In genomic region chr17:4327638-4328037, GRCh38 we compare ENCODE assay signal across 13 cellular contexts. TPM values are rescaled to one million over a fixed set of nuclear protein-coding genes. Genes with fewer than 3 reads are reported as not detected.
DNase-seq lines count a peak whose midpoint lies in the region; ATAC-seq, FAIRE-seq and TF ChIP-seq lines count a peak whose summit lies in the region.
"Had no signal": no experiment of that assay in that cellular context is flagged by ENCODE, and none has a peak within 500 bp of the region (broad histone marks: within the 10 kb centered on the region; RNA-seq: fewer than 3 reads in every experiment).

No MANE protein-coding gene starts in this region.

- no peak overlapping the region for H3K9ac ChIP-seq in BLaER1
- H3K9ac ChIP-seq in endothelial cell of umbilical vein (replicated peaks; ENCODE audit: extremely low read depth, insufficient read depth, low read length): no peak overlapping the region

- H3K4me1 ChIP-seq in BLaER1 (peaks cover 14% of the 10 kb centered on the region), endothelial cell of umbilical vein (ENCODE audit: control insufficient read depth, extremely low read depth, insufficient read depth, low read length) (peaks cover 8% of the 10 kb centered on the region)

- DNase-seq in LoVo (ENCODE audit: low spot score) (peak; percentile 68), endothelial cell of umbilical vein (ENCODE audit: low read depth, low spot score) (no peak), omental fat pad (ENCODE audit: low spot score) (no peak), DMS153 (lab: John Stamatoyannopoulos, UW) (no peak), D721Med (ENCODE audit: insufficient read length, low spot score) (no peak), ureter (ENCODE audit: low spot score) (no peak)
- DNase-seq: activated CD4-positive, alpha-beta T cell treated with anti-CD3 and anti-CD28 coated beads, Interleukin-2, amount 10 ng/mL, durations not matched to agents 7 days and 5 days; activated naive CD8-positive, alpha-beta T cell treated with anti-CD3 and anti-CD28 coated beads, Interleukin-2, amount 10 ng/mL, durations not matched to agents 7 days and 5 days; NCI-H2029 treated with DMSO at 0.1 percent for 48 hours; stimulated activated CD4-positive, alpha-beta T cell treated with anti-CD3 and anti-CD28 coated beads, Interleukin-2, amount 100 ng/mL, for 24 hours had no signal

- TF ChIP-seq CTCF in endothelial cell of umbilical vein (IDR thresholded peaks at IDR 0.05; ENCODE audit: extremely low read depth in 1 of 2, insufficient read depth in 1 of 2, low read depth in 1 of 2, low read length in 2 of 2) (no peak), omental fat pad (IDR thresholded peaks at IDR 0.05) (no peak), D721Med (IDR thresholded peaks at IDR 0.05; ENCODE audit: insufficient read depth, missing control alignments) (no peak)

- H3K9me1 ChIP-seq in endothelial cell of umbilical vein (replicated peaks; ENCODE audit: control insufficient read depth, extremely low read depth, insufficient read depth, low read length): no peaks in the 10 kb centered on the region

- H3K27me3 ChIP-seq in BLaER1 (no peaks in the 10 kb centered on the region), endothelial cell of umbilical vein (ENCODE audit: control insufficient read depth in 2 of 2, insufficient read depth in 2 of 2, low read length in 2 of 2) (no peaks in the 10 kb centered on the region)

- H3K9me3 ChIP-seq in BLaER1: peaks cover 48% of the 10 kb centered on the region
- H3K9me3 ChIP-seq in endothelial cell of umbilical vein (replicated peaks; ENCODE audit: control insufficient read depth, insufficient read depth, low read length): no peaks in the 10 kb centered on the region

- peaks cover 97% of the 10 kb centered on the region for H3K79me2 ChIP-seq in endothelial cell of umbilical vein (ENCODE audit: control insufficient read depth, insufficient read depth, low read length)

- TF ChIP-seq POLR2A in endothelial cell of umbilical vein (IDR thresholded peaks at IDR 0.05; ENCODE audit: low read depth, low read length): no peak

- H4K20me1 ChIP-seq in BLaER1 (peaks cover 100% of the 10 kb centered on the region), endothelial cell of umbilical vein (replicated peaks; ENCODE audit: control insufficient read depth, extremely low read depth, insufficient read depth, low read length) (peaks cover 28% of the 10 kb centered on the region)

- H3K4me2 ChIP-seq in BLaER1 (no peak overlapping the region), endothelial cell of umbilical vein (ENCODE audit: insufficient read depth, low read length) (no peak overlapping the region)

- BruUV-seq in endothelial cell of umbilical vein (replicated peaks; lab: Mats Ljungman, UMichigan): no TSS peak

- POLR2A ChIA-PET in endothelial cell of umbilical vein (lab: Charles Lee): no interaction called here

- CTCF ChIA-PET in endothelial cell of umbilical vein (lab: Charles Lee): no interaction called here

- intact Hi-C loops in endothelial cell of umbilical vein (cut with micrococcal nuclease): no loop called here

- no peak for FAIRE-seq in endothelial cell of umbilical vein (lab: Jason Lieb, UNC)
- no peak for FAIRE-seq in D721Med (lab: Jason Lieb, UNC)
- FAIRE-seq: frontal cortex had no signal

- H3K36me3 ChIP-seq in BLaER1: peaks cover 64% of the 10 kb centered on the region
- no peaks in the 10 kb centered on the region for H3K36me3 ChIP-seq in endothelial cell of umbilical vein (ENCODE audit: control insufficient read depth in 2 of 2, extremely low read depth in 1 of 2, insufficient read depth in 2 of 2, low read length in 2 of 2)

- no peak overlapping the region for H2AFZ ChIP-seq in endothelial cell of umbilical vein (ENCODE audit: low read depth, low read length)

- peak; percentile 51 for ATAC-seq in omental fat pad (ENCODE audit: low FRiP score)
- no peak for ATAC-seq in HG03342 (IDR thresholded peaks at IDR 0.05; ENCODE audit: unreplicated experiment)

- H3K27ac ChIP-seq in BLaER1 (no peak overlapping the region), endothelial cell of umbilical vein (ENCODE audit: insufficient read depth, low read depth, low read length) (no peak overlapping the region)

- dilution Hi-C loops in endothelial cell of umbilical vein (cut with MboI; ENCODE audit: extremely low pct_ligation_motif_present, low sequenced_read_pairs): no loop called here

- H3K4me3 ChIP-seq in BLaER1 (0 out of 2 replicates have a peak overlapping the region, but pooled peaks have one; percentile 1), endothelial cell of umbilical vein (replicated peaks in 1 of 3; ENCODE audit: insufficient read depth in 1 of 3, low read depth in 1 of 3, low read length in 3 of 3) (no peak overlapping the region)

TF ChIP-seq in endothelial cell of umbilical vein, 7 proteins besides CTCF, POLR2A, EP300 and RAD21:
- TF ChIP-seq MYC (IDR thresholded peaks at IDR 0.05; ENCODE audit: low read depth, low read length): no peak
- peak; percentile 19 for TF ChIP-seq POLR2AphosphoS5 (IDR thresholded peaks at IDR 0.05; ENCODE audit: insufficient read depth, low read depth, low read length)

RNA-seq across cellular contexts. Expression of gene UBE2G1, which starts 38.8 kb away (rescaled TPM):
- 77.2 and 79.6 TPM in 2 replicates for total RNA-seq in endothelial cell of umbilical vein
- polyA plus RNA-seq in endothelial cell of umbilical vein: 23.4 and 29.2 TPM in 2 replicates
- 34.4 and 35.3 TPM in 2 replicates for polyA plus RNA-seq in endothelial cell of umbilical vein (2011; cell fraction: cytosol; rRNA removed)
- 21.1 and 24.5 TPM in 2 replicates for polyA plus RNA-seq in endothelial cell of umbilical vein (2011; cell fraction: nucleus; rRNA removed)
- 57.2 and 59.2 TPM in 2 replicates for polyA plus RNA-seq in endothelial cell of umbilical vein (2012)
- 21.5 and 27.4 TPM in 2 replicates for polyA minus RNA-seq in endothelial cell of umbilical vein
- polyA minus RNA-seq in endothelial cell of umbilical vein (2011; cell fraction: cytosol; rRNA and poly(A)+ RNA removed): 32.2 TPM
- 22.5 and 25.2 TPM in 2 replicates for polyA minus RNA-seq in endothelial cell of umbilical vein (2011; cell fraction: nucleus; rRNA and poly(A)+ RNA removed)
- total RNA-seq in omental fat pad: 10 to 100 TPM; 34.7 to 45.6 (median 40.3) TPM
- 50.9 TPM for total RNA-seq in ureter
